In genomic region chr16:50858877-50859627, GRCh38 we compare ENCODE assay signal across 28 cellular contexts.
"Had no signal": no experiment of that assay in that cellular context is flagged by ENCODE, and none has a peak within 500 bp of the region (broad histone marks: within the 10 kb centered on the region; RNA-seq: fewer than 3 reads in every experiment).

No MANE protein-coding gene starts in this region.

- DNase-seq: activated CD4-positive, alpha-beta T cell treated with anti-CD3 and anti-CD28 coated beads for 36 hours; activated CD4-positive, alpha-beta T cell treated with anti-CD3 and anti-CD28 coated beads, Interleukin-2, amount 10 ng/mL, durations not matched to agents 7 days and 5 days; activated CD4-positive, alpha-beta T cell treated with anti-CD3 and anti-CD28 coated beads, Interleukin-2, amount 50 U/mL, for 48 hours; activated CD4-positive, CD25-positive, alpha-beta regulatory T cell; activated CD4-positive, CD25-positive, alpha-beta regulatory T cell treated with anti-CD3 and anti-CD28 coated beads, Interleukin-2, amount 50 U/mL, for 72 hours; activated effector memory CD4-positive, alpha-beta T cell treated with anti-CD3 and anti-CD28 coated beads, Interleukin-2, amount 50 U/mL, for 16 hours; activated naive CD4-positive, alpha-beta T cell treated with anti-CD3 and anti-CD28 coated beads for 36 hours; activated naive CD8-positive, alpha-beta T cell treated with anti-CD3 and anti-CD28 coated beads for 36 hours; activated naive CD8-positive, alpha-beta T cell treated with anti-CD3 and anti-CD28 coated beads, Interleukin-2, amount 50 U/mL, for 24 hours; activated T-cell treated with anti-CD3 and anti-CD28 coated beads, Interleukin-2, amount 50 U/mL, for 1 hour; activated T-cell treated with anti-CD3 and anti-CD28 coated beads, Interleukin-2, amount 50 U/mL, for 48 hours; adrenal gland; amygdala; aorta; body of pancreas; caudate nucleus; cortex of kidney; dermis blood vessel endothelial cell; effector CD8-positive, alpha-beta T cell; esophagus squamous epithelium; foreskin melanocyte; heart right ventricle; T-helper 2 cell had no signal

- H3K4me3 Mint-ChIP-seq: activated CD4-positive, alpha-beta T cell treated with anti-CD3 and anti-CD28 coated beads for 36 hours; activated CD4-positive, alpha-beta T cell treated with anti-CD3 and anti-CD28 coated beads, Interleukin-2, amount 10 ng/mL, durations not matched to agents 7 days and 5 days; activated naive CD4-positive, alpha-beta T cell treated with anti-CD3 and anti-CD28 coated beads for 36 hours; activated naive CD4-positive, alpha-beta T cell treated with anti-CD3 and anti-CD28 coated beads, Interleukin-2, amount 50 U/mL, for 24 hours; activated naive CD8-positive, alpha-beta T cell treated with anti-CD3 and anti-CD28 coated beads for 36 hours; activated naive CD8-positive, alpha-beta T cell treated with anti-CD3 and anti-CD28 coated beads, Interleukin-2, amount 50 U/mL, for 24 hours; activated T-helper 1 cell treated with anti-CD3 and anti-CD28 coated beads, Interleukin-12 subunit alpha, Interleukin-12 subunit beta, Interleukin-2, Interleukin-4 antibody, amounts not matched to agents 30 ng/mL and 10 ng/mL and 1 ng/mL, durations not matched to agents 14 hours and 24 hours and 36 hours had no signal

- H3K27ac ChIP-seq: adrenal gland, body of pancreas, epithelial cell of prostate, esophagus squamous epithelium, gastroesophageal sphincter, heart right ventricle had no signal

- H3K9me3 Mint-ChIP-seq: activated CD4-positive, alpha-beta T cell treated with anti-CD3 and anti-CD28 coated beads, Interleukin-2, amount 10 ng/mL, durations not matched to agents 7 days and 5 days; activated naive CD4-positive, alpha-beta T cell treated with anti-CD3 and anti-CD28 coated beads for 36 hours; activated naive CD4-positive, alpha-beta T cell treated with anti-CD3 and anti-CD28 coated beads, Interleukin-2, amount 50 U/mL, for 24 hours; activated naive CD8-positive, alpha-beta T cell treated with anti-CD3 and anti-CD28 coated beads for 36 hours; activated naive CD8-positive, alpha-beta T cell treated with anti-CD3 and anti-CD28 coated beads, Interleukin-2, amount 50 U/mL, for 24 hours; activated T-helper 1 cell treated with anti-CD3 and anti-CD28 coated beads, Interleukin-12 subunit alpha, Interleukin-12 subunit beta, Interleukin-2, Interleukin-4 antibody, amounts not matched to agents 30 ng/mL and 10 ng/mL and 1 ng/mL, durations not matched to agents 14 hours and 24 hours and 36 hours; activated T-helper 2 cell treated with anti-CD3 and anti-CD28 coated beads, Interferon-gamma antibody, Interleukin-2, Interleukin-4, amounts not matched to agents 10 μg/mL and 5 μg/mL and 100 μg/mL, durations not matched to agents 14 hours and 24 hours and 36 hours had no signal

- H3K9me3 ChIP-seq: adrenal gland, body of pancreas, esophagus squamous epithelium had no signal

- H3K4me1 Mint-ChIP-seq: activated CD4-positive, alpha-beta T cell treated with anti-CD3 and anti-CD28 coated beads for 36 hours; activated CD4-positive, alpha-beta T cell treated with anti-CD3 and anti-CD28 coated beads, Interleukin-2, amount 10 ng/mL, durations not matched to agents 7 days and 5 days; activated naive CD4-positive, alpha-beta T cell treated with anti-CD3 and anti-CD28 coated beads, Interleukin-2, amount 50 U/mL, for 24 hours; activated naive CD8-positive, alpha-beta T cell treated with anti-CD3 and anti-CD28 coated beads for 36 hours; activated naive CD8-positive, alpha-beta T cell treated with anti-CD3 and anti-CD28 coated beads, Interleukin-2, amount 50 U/mL, for 24 hours had no signal

- H3K36me3 Mint-ChIP-seq: activated naive CD4-positive, alpha-beta T cell treated with anti-CD3 and anti-CD28 coated beads, Interleukin-2, amount 50 U/mL, for 24 hours; activated naive CD8-positive, alpha-beta T cell treated with anti-CD3 and anti-CD28 coated beads for 36 hours had no signal

- H3K27me3 ChIP-seq: adrenal gland, body of pancreas, esophagus squamous epithelium, gastroesophageal sphincter had no signal

- H3K4me3 ChIP-seq: adrenal gland, body of pancreas, esophagus squamous epithelium, gastroesophageal sphincter, heart right ventricle had no signal

- H3K4me1 ChIP-seq: adrenal gland, body of pancreas, esophagus squamous epithelium, gastroesophageal sphincter, heart right ventricle had no signal

- ATAC-seq: activated CD4-positive, alpha-beta T cell treated with anti-CD3 and anti-CD28 coated beads for 36 hours; activated naive CD8-positive, alpha-beta T cell treated with anti-CD3 and anti-CD28 coated beads, Interleukin-2, amount 50 U/mL, for 24 hours; body of pancreas; gastroesophageal sphincter; heart right ventricle had no signal

- H3K27ac Mint-ChIP-seq: activated CD4-positive, alpha-beta T cell treated with anti-CD3 and anti-CD28 coated beads for 36 hours; activated CD4-positive, alpha-beta T cell treated with anti-CD3 and anti-CD28 coated beads, Interleukin-2, amount 10 ng/mL, durations not matched to agents 7 days and 5 days; activated naive CD4-positive, alpha-beta T cell treated with anti-CD3 and anti-CD28 coated beads for 36 hours; activated naive CD4-positive, alpha-beta T cell treated with anti-CD3 and anti-CD28 coated beads, Interleukin-2, amount 50 U/mL, for 24 hours; activated naive CD8-positive, alpha-beta T cell treated with anti-CD3 and anti-CD28 coated beads for 36 hours; activated naive CD8-positive, alpha-beta T cell treated with anti-CD3 and anti-CD28 coated beads, Interleukin-2, amount 50 U/mL, for 24 hours; activated T-helper 1 cell treated with anti-CD3 and anti-CD28 coated beads, Interleukin-12 subunit alpha, Interleukin-12 subunit beta, Interleukin-2, Interleukin-4 antibody, amounts not matched to agents 30 ng/mL and 10 ng/mL and 1 ng/mL, durations not matched to agents 14 hours and 24 hours and 36 hours; activated T-helper 2 cell treated with anti-CD3 and anti-CD28 coated beads, Interferon-gamma antibody, Interleukin-2, Interleukin-4, amounts not matched to agents 10 μg/mL and 5 μg/mL and 100 μg/mL, durations not matched to agents 14 hours and 24 hours and 36 hours had no signal

- H3K36me3 ChIP-seq: adrenal gland, esophagus squamous epithelium, gastroesophageal sphincter, heart right ventricle had no signal
